37 cellular contexts compared by ENCODE assay signal in the genomic region with DNA sequence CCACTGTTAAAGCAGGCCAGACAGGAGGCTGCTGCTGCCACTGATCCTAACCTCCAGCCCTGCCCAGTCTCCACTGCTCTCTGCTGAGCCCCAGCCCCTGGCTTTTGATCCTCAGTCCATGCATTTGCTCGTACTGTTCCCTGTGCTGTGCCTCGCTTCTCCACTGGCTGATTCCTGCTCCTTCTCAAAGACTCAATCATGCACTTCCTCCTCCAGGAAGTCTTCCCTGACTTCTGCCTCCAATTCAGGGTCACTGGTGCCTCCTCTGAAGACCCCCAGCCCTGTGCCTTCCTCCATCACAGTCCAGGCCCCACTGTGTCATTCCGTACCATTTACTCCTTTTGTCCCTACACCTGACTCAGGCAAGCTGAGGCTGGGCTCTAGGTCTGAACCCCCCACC.
"Had no signal": no experiment of that assay in that cellular context is flagged by ENCODE, and none has a peak within 500 bp of the region (broad histone marks: within the 10 kb centered on the region; RNA-seq: fewer than 3 reads in every experiment).

No MANE protein-coding gene starts in this region.

- H3K36me3 ChIP-seq: adrenal gland, brain microvascular endothelial cell, breast epithelium had no signal

- H3K27me3 ChIP-seq: adrenal gland, body of pancreas, brain microvascular endothelial cell, breast epithelium had no signal

- FAIRE-seq: astrocyte, TTC549 had no signal

- H3K4me1 Mint-ChIP-seq: activated B cell treated with CpG ODN at 0.5 μM for 24 hours; activated naive CD8-positive, alpha-beta T cell treated with anti-CD3 and anti-CD28 coated beads for 36 hours; activated T-helper 17 cell treated with anti-CD3 and anti-CD28 coated beads, Interleukin-2, amount 50 U/mL, for 72 hours had no signal

- DNase-seq: activated B cell treated with CpG ODN at 0.5 μM for 24 hours; activated CD4-positive, alpha-beta memory T cell treated with anti-CD3 and anti-CD28 coated beads for 36 hours; activated CD4-positive, alpha-beta T cell treated with anti-CD3 and anti-CD28 coated beads for 4 hours; activated CD4-positive, alpha-beta T cell treated with anti-CD3 and anti-CD28 coated beads, Interleukin-2, amount 10 ng/mL, durations not matched to agents 24 days and 14 days; activated CD4-positive, alpha-beta T cell treated with anti-CD3 and anti-CD28 coated beads, Interleukin-2, amount 50 U/mL, for 1 hour; activated CD4-positive, alpha-beta T cell treated with anti-CD3 and anti-CD28 coated beads, Interleukin-2, amount 50 U/mL, for 4 hours; activated CD4-positive, CD25-positive, alpha-beta regulatory T cell treated with anti-CD3 and anti-CD28 coated beads, Interleukin-2, amount 50 U/mL, for 72 hours; activated CD8-positive, alpha-beta memory T cell treated with anti-CD3 and anti-CD28 coated beads, Interleukin-2, amount 50 U/mL, for 4 hours; activated CD8-positive, alpha-beta T cell treated with anti-CD3 and anti-CD28 coated beads for 36 hours; activated effector memory CD4-positive, alpha-beta T cell treated with anti-CD3 and anti-CD28 coated beads, Interleukin-2, amount 50 U/mL, for 16 hours; activated gamma-delta T cell treated with Interleukin-2 at 50 U/mL for 16 hours; activated naive CD4-positive, alpha-beta T cell; activated naive CD4-positive, alpha-beta T cell treated with anti-CD3 and anti-CD28 coated beads for 36 hours; activated naive CD4-positive, alpha-beta T cell treated with anti-CD3 and anti-CD28 coated beads, Interleukin-2, amount 50 U/mL, for 16 hours; activated naive CD8-positive, alpha-beta T cell treated with anti-CD3 and anti-CD28 coated beads for 36 hours; activated T-cell treated with anti-CD3 and anti-CD28 coated beads for 4 hours; activated T-cell treated with anti-CD3 and anti-CD28 coated beads, Interleukin-2, amount 50 U/mL, for 1 hour; activated T-cell treated with anti-CD3 and anti-CD28 coated beads, Interleukin-2, amount 50 U/mL, for 4 hours; activated T-cell treated with anti-CD3 and anti-CD28 coated beads, Interleukin-2, amount 50 U/mL, for 72 hours; adrenal gland; amniotic stem cell; body of pancreas; brain microvascular endothelial cell; central memory CD4-positive, alpha-beta T cell; SW 1271; T-helper 1 cell; T-helper 2 cell; T-helper 9 cell had no signal

- H3K36me3 Mint-ChIP-seq: activated CD4-positive, alpha-beta memory T cell treated with anti-CD3 and anti-CD28 coated beads for 36 hours; activated naive CD4-positive, alpha-beta T cell treated with anti-CD3 and anti-CD28 coated beads, Interleukin-2, amount 50 U/mL, for 72 hours; activated naive CD8-positive, alpha-beta T cell treated with anti-CD3 and anti-CD28 coated beads for 36 hours had no signal

- H3K9me3 Mint-ChIP-seq: activated B cell treated with CpG ODN at 0.5 μM for 24 hours; activated CD4-positive, alpha-beta memory T cell treated with anti-CD3 and anti-CD28 coated beads for 36 hours; activated CD4-positive, alpha-beta T cell treated with anti-CD3 and anti-CD28 coated beads, Interleukin-2, amount 10 ng/mL, durations not matched to agents 24 days and 14 days; activated CD8-positive, alpha-beta T cell treated with anti-CD3 and anti-CD28 coated beads for 36 hours; activated naive CD4-positive, alpha-beta T cell treated with anti-CD3 and anti-CD28 coated beads for 36 hours; activated naive CD8-positive, alpha-beta T cell treated with anti-CD3 and anti-CD28 coated beads for 36 hours; activated T-cell treated with anti-CD3 and anti-CD28 coated beads, Interleukin-2, amount 50 U/mL, for 4 hours; activated T-helper 1 cell treated with anti-CD3 and anti-CD28 coated beads, Interleukin-12 subunit alpha, Interleukin-12 subunit beta, Interleukin-2, Interleukin-4 antibody, amounts not matched to agents 30 ng/mL and 10 ng/mL and 1 ng/mL, durations not matched to agents 14 hours and 24 hours and 36 hours; T-helper 1 cell treated with Interleukin-12 subunit alpha and Interleukin-12 subunit beta and Interleukin-4 antibody, amounts not matched to agents 30 μg/mL and 1 μg/mL, for 36 hours; T-helper 2 cell treated with Interferon-gamma antibody and Interleukin-4, amounts not matched to agents 5 μg/mL and 100 μg/mL, for 36 hours had no signal

- H3K9me3 ChIP-seq: adrenal gland, body of pancreas, breast epithelium had no signal

- H3K4me1 ChIP-seq: adrenal gland, body of pancreas, breast epithelium had no signal

- ATAC-seq: activated CD8-positive, alpha-beta T cell treated with anti-CD3 and anti-CD28 coated beads for 36 hours; activated naive CD4-positive, alpha-beta T cell treated with anti-CD3 and anti-CD28 coated beads, Interleukin-2, amount 50 U/mL, for 72 hours; activated T-cell treated with anti-CD3 and anti-CD28 coated beads, Interleukin-2, amount 50 U/mL, for 4 hours; activated T-cell treated with anti-CD3 and anti-CD28 coated beads, Interleukin-2, amount 50 U/mL, for 72 hours; activated T-helper 17 cell treated with anti-CD3 and anti-CD28 coated beads, Interleukin-2, amount 50 U/mL, for 72 hours; body of pancreas had no signal

- H3K4me3 ChIP-seq: adrenal gland, body of pancreas, breast epithelium had no signal

- H3K27ac Mint-ChIP-seq: activated B cell treated with CpG ODN at 0.5 μM for 24 hours; activated CD4-positive, alpha-beta memory T cell treated with anti-CD3 and anti-CD28 coated beads for 36 hours; activated CD4-positive, alpha-beta T cell treated with anti-CD3 and anti-CD28 coated beads, Interleukin-2, amount 10 ng/mL, durations not matched to agents 24 days and 14 days; activated CD8-positive, alpha-beta T cell treated with anti-CD3 and anti-CD28 coated beads for 36 hours; activated naive CD4-positive, alpha-beta T cell treated with anti-CD3 and anti-CD28 coated beads for 36 hours; activated naive CD4-positive, alpha-beta T cell treated with anti-CD3 and anti-CD28 coated beads, Interleukin-2, amount 50 U/mL, for 72 hours; activated naive CD8-positive, alpha-beta T cell treated with anti-CD3 and anti-CD28 coated beads for 36 hours; activated T-cell treated with anti-CD3 and anti-CD28 coated beads, Interleukin-2, amount 50 U/mL, for 72 hours; activated T-helper 1 cell treated with anti-CD3 and anti-CD28 coated beads, Interleukin-12 subunit alpha, Interleukin-12 subunit beta, Interleukin-2, Interleukin-4 antibody, amounts not matched to agents 30 ng/mL and 10 ng/mL and 1 ng/mL, durations not matched to agents 14 hours and 24 hours and 36 hours; activated T-helper 17 cell treated with anti-CD3 and anti-CD28 coated beads, Interleukin-2, amount 50 U/mL, for 72 hours; T-helper 1 cell treated with Interleukin-12 subunit alpha and Interleukin-12 subunit beta and Interleukin-4 antibody, amounts not matched to agents 30 μg/mL and 1 μg/mL, for 36 hours; T-helper 2 cell treated with Interferon-gamma antibody and Interleukin-4, amounts not matched to agents 5 μg/mL and 100 μg/mL, for 36 hours had no signal

- H3K27me3 Mint-ChIP-seq: activated B cell treated with CpG ODN at 0.5 μM for 24 hours; activated CD4-positive, alpha-beta memory T cell treated with anti-CD3 and anti-CD28 coated beads for 36 hours; activated CD4-positive, alpha-beta T cell treated with anti-CD3 and anti-CD28 coated beads, Interleukin-2, amount 10 ng/mL, durations not matched to agents 24 days and 14 days; activated CD8-positive, alpha-beta T cell treated with anti-CD3 and anti-CD28 coated beads for 36 hours; activated naive CD8-positive, alpha-beta T cell treated with anti-CD3 and anti-CD28 coated beads for 36 hours had no signal

- H3K27ac ChIP-seq: adrenal gland, body of pancreas, brain microvascular endothelial cell, breast epithelium, VCaP had no signal

- H3K4me3 Mint-ChIP-seq: activated B cell treated with CpG ODN at 0.5 μM for 24 hours; activated CD4-positive, alpha-beta memory T cell treated with anti-CD3 and anti-CD28 coated beads for 36 hours; activated CD4-positive, alpha-beta T cell treated with anti-CD3 and anti-CD28 coated beads, Interleukin-2, amount 10 ng/mL, durations not matched to agents 24 days and 14 days; activated CD8-positive, alpha-beta T cell treated with anti-CD3 and anti-CD28 coated beads for 36 hours; activated naive CD4-positive, alpha-beta T cell treated with anti-CD3 and anti-CD28 coated beads for 36 hours; activated naive CD8-positive, alpha-beta T cell treated with anti-CD3 and anti-CD28 coated beads for 36 hours; activated T-cell treated with anti-CD3 and anti-CD28 coated beads, Interleukin-2, amount 50 U/mL, for 4 hours; activated T-cell treated with anti-CD3 and anti-CD28 coated beads, Interleukin-2, amount 50 U/mL, for 72 hours; activated T-helper 1 cell treated with anti-CD3 and anti-CD28 coated beads, Interleukin-12 subunit alpha, Interleukin-12 subunit beta, Interleukin-2, Interleukin-4 antibody, amounts not matched to agents 30 ng/mL and 10 ng/mL and 1 ng/mL, durations not matched to agents 14 hours and 24 hours and 36 hours; activated T-helper 17 cell treated with anti-CD3 and anti-CD28 coated beads, Interleukin-2, amount 50 U/mL, for 72 hours; T-helper 1 cell treated with Interleukin-12 subunit alpha and Interleukin-12 subunit beta and Interleukin-4 antibody, amounts not matched to agents 30 μg/mL and 1 μg/mL, for 36 hours; T-helper 2 cell treated with Interferon-gamma antibody and Interleukin-4, amounts not matched to agents 5 μg/mL and 100 μg/mL, for 36 hours had no signal
